8 cellular contexts compared by ENCODE assay signal in the genomic region with DNA sequence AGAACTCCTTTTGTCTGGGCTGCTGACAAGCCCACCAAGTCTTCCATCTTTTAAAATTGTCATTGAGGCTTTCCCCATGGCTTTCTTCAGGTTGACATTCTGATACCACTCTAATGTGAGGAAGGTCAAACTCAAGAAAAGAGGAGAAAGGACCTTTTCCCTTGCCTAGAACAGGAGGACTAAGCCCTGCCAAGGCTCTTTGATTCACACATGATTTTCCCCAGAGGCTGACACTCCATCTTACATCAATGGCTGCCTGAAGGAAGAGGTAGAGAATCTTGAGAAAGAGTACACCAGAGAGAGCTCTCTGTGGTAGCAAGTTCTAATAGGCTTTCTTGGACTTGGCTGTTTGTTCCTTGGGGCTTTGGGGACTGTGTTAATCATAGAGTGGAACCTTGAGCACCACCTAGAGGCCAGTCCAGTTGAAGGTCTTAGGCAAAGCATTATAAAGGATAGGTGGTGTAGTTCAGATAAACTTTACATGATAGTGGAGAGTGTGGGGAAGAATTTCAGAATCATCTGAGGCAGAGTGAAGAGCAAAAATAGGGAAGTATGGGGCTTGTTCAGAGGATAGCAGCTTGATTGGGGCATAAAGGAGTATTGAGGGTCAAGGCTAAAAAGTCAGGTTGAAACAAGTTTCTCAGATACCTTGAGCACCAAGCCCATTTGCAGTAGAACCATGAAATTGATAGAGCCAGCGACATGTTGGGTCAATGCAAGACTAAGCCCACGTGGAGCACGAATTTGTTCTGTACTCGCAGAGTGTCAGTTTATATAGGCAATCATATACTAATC. TPM values are rescaled to one million over a fixed set of nuclear protein-coding genes. Genes with fewer than 3 reads are reported as not detected.
DNase-seq lines count a peak whose midpoint lies in the region; FAIRE-seq and TF ChIP-seq lines count a peak whose summit lies in the region.

No MANE protein-coding gene starts in this region.

- peak; percentile 25 for DNase-seq in GM12864 (ENCODE audit: low read depth)
- DNase-seq in H7, result peak; percentile 70
- peak; percentile 74 for DNase-seq in NB4 (ENCODE audit: low read depth)
- peak; percentile 14 for DNase-seq in UCSD-AML1 (lab: John Stamatoyannopoulos, UW; ENCODE audit: unreplicated experiment)
- DNase-seq in breast epithelium (ENCODE audit: low spot score in 2 of 2), result peak in 1 of 2 donors; percentile 31
- no peak for DNase-seq in kidney
- peak; percentile 46 to 51 for DNase-seq in stimulated activated CD4-positive, alpha-beta T cell treated with anti-CD3 and anti-CD28 coated beads, Interleukin-4, amount 100 ng/mL, for 48 hours (ENCODE audit: low read depth in 2 of 2)
- DNase-seq in GF-D8 (lab: John Stamatoyannopoulos, UW), result no peak

- H3K9me3 ChIP-seq in breast epithelium (no peaks in the 10 kb centered on the region), kidney (ENCODE audit: control insufficient read depth in 1 of 2, low read length in 2 of 2) (no peaks in the 10 kb centered on the region)

- no peak overlapping the region for H3K9ac ChIP-seq in kidney (ENCODE audit: low read length in 2 of 2)

- H3K36me3 ChIP-seq in H7 (replicated peaks; ENCODE audit: control insufficient read depth, insufficient read depth, low read length) (peaks cover 4% of the 10 kb centered on the region), breast epithelium (peaks cover 11% of the 10 kb centered on the region), kidney (ENCODE audit: control insufficient read depth in 1 of 2, insufficient read depth in 2 of 2, low read length in 2 of 2) (peaks cover 17 to 46% of the 10 kb centered on the region in 2 donors)

- H3K4me3 ChIP-seq in GM12864 (ENCODE audit: low read depth, low read length), result no peak overlapping the region
- no peak overlapping the region for H3K4me3 ChIP-seq in H7 (ENCODE audit: insufficient read depth, low read depth, low read length)
- H3K4me3 ChIP-seq in NB4 (ENCODE audit: low read depth, low read length), result no peak overlapping the region
- no peak overlapping the region for H3K4me3 ChIP-seq in breast epithelium
- H3K4me3 ChIP-seq in kidney (ENCODE audit: low read length in 2 of 2), result no peak overlapping the region

- H3K27ac ChIP-seq in breast epithelium (no peak overlapping the region), kidney (ENCODE audit: low read depth in 2 of 2, low read length in 2 of 2) (no peak overlapping the region)

- peak; percentile 72 for FAIRE-seq in kidney (lab: Jason Lieb, UNC)

- TF ChIP-seq POLR2A in NB4 (IDR thresholded peaks at IDR 0.05; ENCODE audit: extremely low read depth, insufficient read length), result no peak
- no peak for TF ChIP-seq POLR2A in breast epithelium (IDR thresholded peaks at IDR 0.05)

- H3K4me1 ChIP-seq in breast epithelium (no peaks in the 10 kb centered on the region), kidney (ENCODE audit: control insufficient read depth in 1 of 2, insufficient read depth in 1 of 2, low read depth in 1 of 2, low read length in 2 of 2) (no peaks in the 10 kb centered on the region)

- TF ChIP-seq CTCF in GM12864 (IDR thresholded peaks at IDR 0.05; ENCODE audit: low read depth, low read length, missing control alignments) (peak; percentile 79), NB4 (IDR thresholded peaks at IDR 0.05; ENCODE audit: low read depth, low read length) (peak; percentile 74), breast epithelium (IDR thresholded peaks at IDR 0.05) (peak in 2 of 3 donors; percentile 48 to 52), kidney (IDR thresholded peaks at IDR 0.05; ENCODE audit: borderline replicate concordance, extremely low read depth, insufficient read depth) (peak; percentile 66)

- no peaks in the 10 kb centered on the region for H3K27me3 ChIP-seq in H7 (ENCODE audit: control insufficient read depth, insufficient read depth, low read length)
- H3K27me3 ChIP-seq in breast epithelium, result no peaks in the 10 kb centered on the region

- intact Hi-C loops in breast epithelium (cut with DNase I; ENCODE audit: low total_unique reads), result no loop called here
- intact Hi-C loops in kidney (cut with DNase I), result loop anchor here (10.0 kb wide), 1 partner anchor 151 kb away; no protein-coding TSS in a partner anchor

RNA-seq across cellular contexts. Expression of a gene that starts 36.7 kb away (rescaled TPM):
- 42.9 and 45.7 TPM in 2 replicates for total RNA-seq in H7 (2014; rRNA removed; shearing (Covaris generic))
- total RNA-seq in breast epithelium, result 100 to 1,000 TPM; 115 to 135 (median 117) TPM
- total RNA-seq in kidney, result 107 TPM
- 92.8 TPM for polyA plus RNA-seq in kidney (ENCODE audit: insufficient read depth, low read depth, low replicate concordance)

Comparison
In these comparisons a context has a peak if more than half of its experiments do, and no peak if none do; other contexts are left out.
1. DNase-seq: peak in GM12864 (single experiment), H7 (single experiment), NB4 (single experiment), UCSD-AML1 (single experiment) and stimulated activated CD4-positive, alpha-beta T cell treated with anti-CD3 and anti-CD28 coated beads, Interleukin-4, amount 100 ng/mL, for 48 hours (2 of 2); none in kidney (single experiment) and GF-D8 (single experiment).
2. Peak in every context shown above with its lines, with median percentiles within 50 percentile points of each other: CTCF ChIP-seq.